Comparison of ENCODE assay signal across 1 cellular context in the genomic region with DNA sequence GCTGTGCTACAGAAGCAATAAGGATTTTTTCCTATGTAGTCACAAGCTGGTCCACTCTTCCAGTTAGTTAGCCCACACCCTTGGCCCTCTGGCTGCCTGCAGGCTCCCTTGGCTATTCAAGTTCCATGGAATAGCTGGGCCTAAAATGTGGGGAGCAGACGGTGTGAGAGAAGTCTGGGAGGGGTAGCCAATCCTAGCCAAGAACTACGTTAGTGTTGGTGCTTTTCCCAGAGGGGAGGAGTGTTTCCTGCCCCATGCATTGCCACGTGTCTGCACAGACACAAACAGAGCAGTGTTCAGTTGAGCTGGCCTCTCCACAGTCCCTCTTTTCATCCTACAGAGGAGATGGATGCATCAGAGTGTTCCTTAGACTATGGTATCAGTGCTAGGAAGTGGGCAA.
TF ChIP-seq lines count a peak whose summit lies in the region.

No MANE protein-coding gene starts in this region.

TF ChIP-seq in SK-N-SH treated with all-trans-retinoic acid at 6 μM for 48 hours, 23 proteins besides CTCF, POLR2A, EP300 and RAD21 (continued from another document):
- no peak for TF ChIP-seq POU6F1 (CRISPR knock-in tag; IDR thresholded peaks at IDR 0.05; ENCODE audit: borderline replicate concordance, low read depth)
- no peak for TF ChIP-seq ZC3H10 (CRISPR knock-in tag; IDR thresholded peaks at IDR 0.05)
- TF ChIP-seq, protein P1, sequence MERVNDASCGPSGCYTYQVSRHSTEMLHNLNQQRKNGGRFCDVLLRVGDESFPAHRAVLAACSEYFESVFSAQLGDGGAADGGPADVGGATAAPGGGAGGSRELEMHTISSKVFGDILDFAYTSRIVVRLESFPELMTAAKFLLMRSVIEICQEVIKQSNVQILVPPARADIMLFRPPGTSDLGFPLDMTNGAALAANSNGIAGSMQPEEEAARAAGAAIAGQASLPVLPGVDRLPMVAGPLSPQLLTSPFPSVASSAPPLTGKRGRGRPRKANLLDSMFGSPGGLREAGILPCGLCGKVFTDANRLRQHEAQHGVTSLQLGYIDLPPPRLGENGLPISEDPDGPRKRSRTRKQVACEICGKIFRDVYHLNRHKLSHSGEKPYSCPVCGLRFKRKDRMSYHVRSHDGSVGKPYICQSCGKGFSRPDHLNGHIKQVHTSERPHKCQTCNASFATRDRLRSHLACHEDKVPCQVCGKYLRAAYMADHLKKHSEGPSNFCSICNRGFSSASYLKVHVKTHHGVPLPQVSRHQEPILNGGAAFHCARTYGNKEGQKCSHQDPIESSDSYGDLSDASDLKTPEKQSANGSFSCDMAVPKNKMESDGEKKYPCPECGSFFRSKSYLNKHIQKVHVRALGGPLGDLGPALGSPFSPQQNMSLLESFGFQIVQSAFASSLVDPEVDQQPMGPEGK (CRISPR knock-in tag; IDR thresholded peaks at IDR 0.05; ENCODE audit: borderline replicate concordance): no peak
- TF ChIP-seq ISL1 (CRISPR knock-in tag; IDR thresholded peaks at IDR 0.05): no peak
- TF ChIP-seq ZFP30 (CRISPR knock-in tag; IDR thresholded peaks at IDR 0.05): no peak
